ENCODE assay signal across 1 cellular context in genomic region chr5:10588779-10589447, GRCh38.
A peak's percentile ranks its signal among the peaks of the same experiment; 100 is the strongest.
TF ChIP-seq lines count a peak whose summit lies in the region.

No MANE protein-coding gene starts in this region.

TF ChIP-seq in K562, 482 proteins besides CTCF, POLR2A, EP300 and RAD21 (continued from another document and continues in another):
- no peak for TF ChIP-seq FOXK1 (CRISPR knock-in tag; IDR thresholded peaks at IDR 0.05; ENCODE audit: borderline replicate concordance)
- no peak for TF ChIP-seq COPS2 (conservative IDR thresholded peaks at IDR 0.05)
- TF ChIP-seq DEAF1 (CRISPR knock-in tag; IDR thresholded peaks at IDR 0.05): no peak
- TF ChIP-seq ETV5 (CRISPR knock-in tag; IDR thresholded peaks at IDR 0.05; ENCODE audit: low read depth): peak; percentile 81
- no peak for TF ChIP-seq ZNF518B (CRISPR knock-in tag; IDR thresholded peaks at IDR 0.05)
- peak; percentile 96 for TF ChIP-seq TRIM24 (IDR thresholded peaks at IDR 0.05)
- TF ChIP-seq ZNF76 (CRISPR knock-in tag; IDR thresholded peaks at IDR 0.05; ENCODE audit: borderline replicate concordance): peak; percentile 54; the same call in 1 of the 2 replicates
- TF ChIP-seq ZNF347 (CRISPR knock-in tag; IDR thresholded peaks at IDR 0.05; ENCODE audit: low read depth): no peak
- TF ChIP-seq NCOA1 (IDR thresholded peaks at IDR 0.05; ENCODE audit: low read depth): peak; percentile 94
- 0 out of 2 replicates have a peak, but pooled peaks have one; percentile 43 for TF ChIP-seq ELF2 (CRISPR knock-in tag; IDR thresholded peaks at IDR 0.05)
- TF ChIP-seq HNRNPK (IDR thresholded peaks at IDR 0.05; ENCODE audit: low read depth, low read length, poor library complexity, severe bottlenecking): no peak
- no peak for TF ChIP-seq ZBTB8A (IDR thresholded peaks at IDR 0.05; ENCODE audit: partially characterized antibody)
- TF ChIP-seq ASH1L (IDR thresholded peaks at IDR 0.05; ENCODE audit: borderline replicate concordance, low read depth, partially characterized antibody): no peak
- TF ChIP-seq BCLAF1 (IDR thresholded peaks at IDR 0.05; ENCODE audit: borderline replicate concordance in 1 of 2, control insufficient read depth in 1 of 2, low read depth in 2 of 2, low read length in 1 of 2): peak in 1 of 2 experiments; percentile 78; a peak in 1 of 4 replicates
- TF ChIP-seq, protein P1, sequence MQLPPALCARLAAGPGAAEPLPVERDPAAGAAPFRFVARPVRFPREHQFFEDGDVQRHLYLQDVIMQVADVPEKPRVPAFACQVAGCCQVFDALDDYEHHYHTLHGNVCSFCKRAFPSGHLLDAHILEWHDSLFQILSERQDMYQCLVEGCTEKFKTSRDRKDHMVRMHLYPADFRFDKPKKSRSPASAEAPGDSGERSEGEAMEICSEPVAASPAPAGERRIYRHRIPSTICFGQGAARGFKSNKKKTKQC (CRISPR knock-in tag; IDR thresholded peaks at IDR 0.05): no peak
- peak; percentile 78 for TF ChIP-seq CREB1 (IDR thresholded peaks at IDR 0.05)
- TF ChIP-seq CREB1 (CRISPR knock-in tag; IDR thresholded peaks at IDR 0.05): peak; percentile 44; the same call in 1 of the 2 replicates
- TF ChIP-seq KLF1 (tag; IDR thresholded peaks at IDR 0.05): no peak
- TF ChIP-seq ZNF586 (CRISPR knock-in tag; conservative IDR thresholded peaks at IDR 0.05): no peak
- peak; percentile 78 for TF ChIP-seq BRD9 (IDR thresholded peaks at IDR 0.05; ENCODE audit: low read depth, partially characterized antibody)
- TF ChIP-seq, protein P2, sequence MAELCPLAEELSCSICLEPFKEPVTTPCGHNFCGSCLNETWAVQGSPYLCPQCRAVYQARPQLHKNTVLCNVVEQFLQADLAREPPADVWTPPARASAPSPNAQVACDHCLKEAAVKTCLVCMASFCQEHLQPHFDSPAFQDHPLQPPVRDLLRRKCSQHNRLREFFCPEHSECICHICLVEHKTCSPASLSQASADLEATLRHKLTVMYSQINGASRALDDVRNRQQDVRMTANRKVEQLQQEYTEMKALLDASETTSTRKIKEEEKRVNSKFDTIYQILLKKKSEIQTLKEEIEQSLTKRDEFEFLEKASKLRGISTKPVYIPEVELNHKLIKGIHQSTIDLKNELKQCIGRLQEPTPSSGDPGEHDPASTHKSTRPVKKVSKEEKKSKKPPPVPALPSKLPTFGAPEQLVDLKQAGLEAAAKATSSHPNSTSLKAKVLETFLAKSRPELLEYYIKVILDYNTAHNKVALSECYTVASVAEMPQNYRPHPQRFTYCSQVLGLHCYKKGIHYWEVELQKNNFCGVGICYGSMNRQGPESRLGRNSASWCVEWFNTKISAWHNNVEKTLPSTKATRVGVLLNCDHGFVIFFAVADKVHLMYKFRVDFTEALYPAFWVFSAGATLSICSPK (IDR thresholded peaks at IDR 0.05; ENCODE audit: borderline replicate concordance): no peak
- TF ChIP-seq E2F6 (IDR thresholded peaks at IDR 0.05; ENCODE audit: borderline replicate concordance in 1 of 2, extremely low read depth in 1 of 2, insufficient read depth in 1 of 2, insufficient read length in 1 of 2, low read depth in 1 of 2, low read length in 1 of 2, poor library complexity in 1 of 2, severe bottlenecking in 1 of 2): peak; percentile 34 to 53
- peak; percentile 96 for TF ChIP-seq ZNF589 (CRISPR knock-in tag; IDR thresholded peaks at IDR 0.05; ENCODE audit: low read depth)
- TF ChIP-seq, protein P3, sequence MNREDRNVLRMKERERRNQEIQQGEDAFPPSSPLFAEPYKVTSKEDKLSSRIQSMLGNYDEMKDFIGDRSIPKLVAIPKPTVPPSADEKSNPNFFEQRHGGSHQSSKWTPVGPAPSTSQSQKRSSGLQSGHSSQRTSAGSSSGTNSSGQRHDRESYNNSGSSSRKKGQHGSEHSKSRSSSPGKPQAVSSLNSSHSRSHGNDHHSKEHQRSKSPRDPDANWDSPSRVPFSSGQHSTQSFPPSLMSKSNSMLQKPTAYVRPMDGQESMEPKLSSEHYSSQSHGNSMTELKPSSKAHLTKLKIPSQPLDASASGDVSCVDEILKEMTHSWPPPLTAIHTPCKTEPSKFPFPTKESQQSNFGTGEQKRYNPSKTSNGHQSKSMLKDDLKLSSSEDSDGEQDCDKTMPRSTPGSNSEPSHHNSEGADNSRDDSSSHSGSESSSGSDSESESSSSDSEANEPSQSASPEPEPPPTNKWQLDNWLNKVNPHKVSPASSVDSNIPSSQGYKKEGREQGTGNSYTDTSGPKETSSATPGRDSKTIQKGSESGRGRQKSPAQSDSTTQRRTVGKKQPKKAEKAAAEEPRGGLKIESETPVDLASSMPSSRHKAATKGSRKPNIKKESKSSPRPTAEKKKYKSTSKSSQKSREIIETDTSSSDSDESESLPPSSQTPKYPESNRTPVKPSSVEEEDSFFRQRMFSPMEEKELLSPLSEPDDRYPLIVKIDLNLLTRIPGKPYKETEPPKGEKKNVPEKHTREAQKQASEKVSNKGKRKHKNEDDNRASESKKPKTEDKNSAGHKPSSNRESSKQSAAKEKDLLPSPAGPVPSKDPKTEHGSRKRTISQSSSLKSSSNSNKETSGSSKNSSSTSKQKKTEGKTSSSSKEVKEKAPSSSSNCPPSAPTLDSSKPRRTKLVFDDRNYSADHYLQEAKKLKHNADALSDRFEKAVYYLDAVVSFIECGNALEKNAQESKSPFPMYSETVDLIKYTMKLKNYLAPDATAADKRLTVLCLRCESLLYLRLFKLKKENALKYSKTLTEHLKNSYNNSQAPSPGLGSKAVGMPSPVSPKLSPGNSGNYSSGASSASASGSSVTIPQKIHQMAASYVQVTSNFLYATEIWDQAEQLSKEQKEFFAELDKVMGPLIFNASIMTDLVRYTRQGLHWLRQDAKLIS (CRISPR knock-in tag; IDR thresholded peaks at IDR 0.05): peak; percentile 25
- no peak for TF ChIP-seq ARID3B (CRISPR knock-in tag; IDR thresholded peaks at IDR 0.05; ENCODE audit: borderline replicate concordance)
- TF ChIP-seq NFYB (IDR thresholded peaks at IDR 0.05; ENCODE audit: extremely low read depth, insufficient read length): no peak
- no peak for TF ChIP-seq SLC30A9 (CRISPR knock-in tag; IDR thresholded peaks at IDR 0.05)
- TF ChIP-seq ZNF197 (CRISPR knock-in tag; IDR thresholded peaks at IDR 0.05; ENCODE audit: low read depth): peak; percentile 75; the same call in 1 of the 2 replicates
- TF ChIP-seq HBP1 (CRISPR knock-in tag; IDR thresholded peaks at IDR 0.05): peak; percentile 74; the same call in 1 of the 2 replicates
- TF ChIP-seq PYGO2 (tag; IDR thresholded peaks at IDR 0.05): no peak
- TF ChIP-seq TBL1XR1 (IDR thresholded peaks at IDR 0.05; ENCODE audit: low read length in 2 of 2): peak; percentile 91 to 97
- TF ChIP-seq ZFP30 (CRISPR knock-in tag; IDR thresholded peaks at IDR 0.05; ENCODE audit: borderline replicate concordance): no peak
- TF ChIP-seq IRF2 (CRISPR knock-in tag; IDR thresholded peaks at IDR 0.05): no peak
- TF ChIP-seq, protein P4, sequence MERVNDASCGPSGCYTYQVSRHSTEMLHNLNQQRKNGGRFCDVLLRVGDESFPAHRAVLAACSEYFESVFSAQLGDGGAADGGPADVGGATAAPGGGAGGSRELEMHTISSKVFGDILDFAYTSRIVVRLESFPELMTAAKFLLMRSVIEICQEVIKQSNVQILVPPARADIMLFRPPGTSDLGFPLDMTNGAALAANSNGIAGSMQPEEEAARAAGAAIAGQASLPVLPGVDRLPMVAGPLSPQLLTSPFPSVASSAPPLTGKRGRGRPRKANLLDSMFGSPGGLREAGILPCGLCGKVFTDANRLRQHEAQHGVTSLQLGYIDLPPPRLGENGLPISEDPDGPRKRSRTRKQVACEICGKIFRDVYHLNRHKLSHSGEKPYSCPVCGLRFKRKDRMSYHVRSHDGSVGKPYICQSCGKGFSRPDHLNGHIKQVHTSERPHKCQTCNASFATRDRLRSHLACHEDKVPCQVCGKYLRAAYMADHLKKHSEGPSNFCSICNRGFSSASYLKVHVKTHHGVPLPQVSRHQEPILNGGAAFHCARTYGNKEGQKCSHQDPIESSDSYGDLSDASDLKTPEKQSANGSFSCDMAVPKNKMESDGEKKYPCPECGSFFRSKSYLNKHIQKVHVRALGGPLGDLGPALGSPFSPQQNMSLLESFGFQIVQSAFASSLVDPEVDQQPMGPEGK (CRISPR knock-in tag; IDR thresholded peaks at IDR 0.05; ENCODE audit: borderline replicate concordance): no peak
- no peak for TF ChIP-seq MCM3 (IDR thresholded peaks at IDR 0.05)
- TF ChIP-seq ZNF134 (CRISPR knock-in tag; conservative IDR thresholded peaks at IDR 0.05): 0 out of 2 replicates have a peak, but pooled peaks have one; percentile 15
